Comparison of ENCODE assay signal across 22 cellular contexts in genomic region chr3:157151627-157152026, GRCh38. TPM values are rescaled to one million over a fixed set of nuclear protein-coding genes. Genes with fewer than 3 reads are reported as not detected.
DNase-seq lines count a peak whose midpoint lies in the region; ATAC-seq, FAIRE-seq and TF ChIP-seq lines count a peak whose summit lies in the region.
"Had no signal": no experiment of that assay in that cellular context is flagged by ENCODE, and none has a peak within 500 bp of the region (broad histone marks: within the 10 kb centered on the region; RNA-seq: fewer than 3 reads in every experiment).

No MANE protein-coding gene starts in this region.

- no peaks in the 10 kb centered on the region for H3K27me3 Mint-ChIP-seq in activated T-cell treated with anti-CD3 and anti-CD28 coated beads, Interleukin-2, amount 50 U/mL, for 72 hours (ENCODE audit: low read depth)

- H2BK20ac ChIP-seq in H1 (ENCODE audit: low read length): no peak overlapping the region

- H3K27ac ChIP-seq in Panc1 (ENCODE audit: low read length) (no peak overlapping the region), H1 (ENCODE audit: low read depth, low read length) (no peak overlapping the region), uterus (no peak overlapping the region)
- H3K27ac ChIP-seq: PC-9, SK-N-MC had no signal

- H3K14ac ChIP-seq in H1 (ENCODE audit: insufficient read length): no peak overlapping the region

- H3K79me1 ChIP-seq in H1 (ENCODE audit: low read depth, low read length): no peaks in the 10 kb centered on the region

- H3K4ac ChIP-seq in H1 (replicated peaks; ENCODE audit: insufficient read length, low read depth, low read length): no peak overlapping the region

- H4K20me1 ChIP-seq in H1 (replicated peaks in 1 of 2; ENCODE audit: control insufficient read depth in 1 of 2, insufficient read depth in 2 of 2, low read length in 2 of 2): peaks cover 9 to 18% of the 10 kb centered on the region in 2 experiments

- FAIRE-seq in H1 (lab: Jason Lieb, UNC): no peak
- FAIRE-seq: endometrium had no signal

- H3K27me3 ChIP-seq in Panc1 (ENCODE audit: control insufficient read depth, insufficient read depth, low read length) (no peaks in the 10 kb centered on the region), H1 (replicated peaks in 1 of 4; ENCODE audit: control insufficient read depth in 3 of 4, extremely low read depth in 1 of 4, insufficient read depth in 3 of 4, low read length in 3 of 4) (peaks cover 0 to 1% (median 0%) of the 10 kb centered on the region in 4 experiments; a peak in 1 of 7 replicates), uterus (no peaks in the 10 kb centered on the region)
- H3K27me3 ChIP-seq: MG63 had no signal

- no peak overlapping the region for H2AK5ac ChIP-seq in H1 (ENCODE audit: low read depth, low read length)

- no peak overlapping the region for H4K8ac ChIP-seq in H1 (ENCODE audit: extremely low read depth, insufficient read depth, low read length)

- H3K9me3 ChIP-seq in Panc1 (ENCODE audit: control insufficient read depth, insufficient read depth, low read depth, low read length): no peaks in the 10 kb centered on the region
- H3K9me3 ChIP-seq in H1 (ENCODE audit: insufficient read depth in 2 of 2, low read depth in 1 of 2, low read length in 1 of 2): no peaks in the 10 kb centered on the region
- H3K9me3 ChIP-seq in uterus: no peaks in the 10 kb centered on the region
- H3K9me3 ChIP-seq: Caco-2, MG63 had no signal

- POLR2A ChIA-PET in Panc1 (lab: Charles Lee): no interaction called here
- POLR2A ChIA-PET in H1 (lab: Charles Lee; ENCODE audit: partially characterized antibody): interaction anchor here (1.2 to 6.1 kb wide), 4 partner anchors 8 to 23 kb away, joined by 3 to 43 read pairs (median 11); partner anchors contain the start of gene CCNL1

- H3K9me3 Mint-ChIP-seq in activated T-cell treated with anti-CD3 and anti-CD28 coated beads, Interleukin-2, amount 50 U/mL, for 72 hours: no peaks in the 10 kb centered on the region
- no peaks in the 10 kb centered on the region for H3K9me3 Mint-ChIP-seq in stimulated activated effector memory CD8-positive, alpha-beta T cell treated with anti-CD3 and anti-CD28 coated beads, Interleukin-12 subunit alpha, Interleukin-12 subunit beta, amount 100 ng/mL, for 72 hours
- H3K9me3 Mint-ChIP-seq: mesothelial cell of epicardium had no signal

- CTCF ChIA-PET in Panc1 (lab: Charles Lee) (no interaction called here), H1 (lab: Charles Lee; ENCODE audit: partially characterized antibody) (interaction anchor here (1.2 kb wide), 1 partner anchor 20 kb away, joined by 3 read pairs; no protein-coding TSS in a partner anchor)

- H3K23me2 ChIP-seq in H1 (ENCODE audit: low read depth, low read length): no peaks in the 10 kb centered on the region

- intact Hi-C loops in Panc1 (cut with micrococcal nuclease; ENCODE audit: unreplicated experiment): no loop called here
- intact Hi-C loops in uterus (cut with DNase I; ENCODE audit: low total_unique reads): no loop called here

- H3K4me2 ChIP-seq in H1 (ENCODE audit: insufficient read depth in 1 of 2, low read depth in 2 of 2, low read length in 2 of 2): no peak overlapping the region
- H3K4me2 ChIP-seq: PC-9 had no signal

- ATAC-seq in activated T-cell treated with anti-CD3 and anti-CD28 coated beads, Interleukin-2, amount 50 U/mL, for 72 hours (replicated peaks in 1 of 2): no peak
- ATAC-seq in Panc1: peak; percentile 57; the same call in 1 of the 2 replicates
- no peak for ATAC-seq in stimulated activated effector memory CD8-positive, alpha-beta T cell treated with anti-CD3 and anti-CD28 coated beads, Interleukin-12 subunit alpha, Interleukin-12 subunit beta, amount 100 ng/mL, for 72 hours
- ATAC-seq: sciatic nerve had no signal

- WGBS in H1 (ENCODE audit: extremely low coverage in 1 of 2, insufficient coverage in 1 of 2, insufficient read length in 1 of 2, insufficient replicate concordance in 2 of 2, low coverage in 1 of 2, low lambda C conversion rate in 2 of 2, missing lambda C conversion rate in 1 of 2), 2 experiments: 98% methylated on average over 2 of the region's 2 CpGs; no CpG with 5 or more reads in 1 of the 2 experiments

- in situ Hi-C loops in Panc1 (cut with HindIII; ENCODE audit: low pct_unique_long_range_greater_than_20kb, low sequenced_read_pairs): no loop called here

- no peak overlapping the region for H2BK120ac ChIP-seq in H1 (replicated peaks; ENCODE audit: low read depth, low read length)

- no peak overlapping the region for H2BK5ac ChIP-seq in H1 (ENCODE audit: low read depth, low read length)

- no peak for TF ChIP-seq EP300 in H1 (IDR thresholded peaks at IDR 0.05; ENCODE audit: borderline replicate concordance in 1 of 2, low read depth in 2 of 2, low read length in 2 of 2)

- H3K27ac Mint-ChIP-seq in activated T-cell treated with anti-CD3 and anti-CD28 coated beads, Interleukin-2, amount 50 U/mL, for 72 hours: peak overlapping the region; percentile 80
- H3K27ac Mint-ChIP-seq in stimulated activated effector memory CD8-positive, alpha-beta T cell treated with anti-CD3 and anti-CD28 coated beads, Interleukin-12 subunit alpha, Interleukin-12 subunit beta, amount 100 ng/mL, for 72 hours: peak overlapping the region; percentile 79
- H3K27ac Mint-ChIP-seq: mesothelial cell of epicardium had no signal

- H3K36me3 Mint-ChIP-seq in activated T-cell treated with anti-CD3 and anti-CD28 coated beads, Interleukin-2, amount 50 U/mL, for 72 hours (ENCODE audit: insufficient read depth in 2 of 2): peaks cover 20 to 76% of the 10 kb centered on the region in 2 donors
- peaks cover 100% of the 10 kb centered on the region for H3K36me3 Mint-ChIP-seq in stimulated activated effector memory CD8-positive, alpha-beta T cell treated with anti-CD3 and anti-CD28 coated beads, Interleukin-12 subunit alpha, Interleukin-12 subunit beta, amount 100 ng/mL, for 72 hours

- H3K4me1 ChIP-seq in Panc1 (ENCODE audit: control insufficient read depth, insufficient read depth, low read length): peaks cover 34% of the 10 kb centered on the region
- H3K4me1 ChIP-seq in H1 (replicated peaks in 1 of 4; ENCODE audit: control insufficient read depth in 3 of 4, insufficient read depth in 4 of 4, low read length in 3 of 4): no peaks in the 10 kb centered on the region
- H3K4me1 ChIP-seq in uterus: peaks cover 0 to 17% of the 10 kb centered on the region in 2 donors

- H2AFZ ChIP-seq in H1 (ENCODE audit: low read length): no peak overlapping the region
- H2AFZ ChIP-seq: PC-9 had no signal

- no peak overlapping the region for H4K5ac ChIP-seq in H1 (ENCODE audit: insufficient read length, low read depth, low read length)

- H4K91ac ChIP-seq in H1 (replicated peaks; ENCODE audit: insufficient read length, low read length): no peak overlapping the region

- no peak overlapping the region for H2BK12ac ChIP-seq in H1 (ENCODE audit: low read depth, low read length)

- peaks cover 86% of the 10 kb centered on the region for H3K4me1 Mint-ChIP-seq in activated T-cell treated with anti-CD3 and anti-CD28 coated beads, Interleukin-2, amount 50 U/mL, for 72 hours (ENCODE audit: low read depth)
- H3K4me1 Mint-ChIP-seq in stimulated activated effector memory CD8-positive, alpha-beta T cell treated with anti-CD3 and anti-CD28 coated beads, Interleukin-12 subunit alpha, Interleukin-12 subunit beta, amount 100 ng/mL, for 72 hours: peaks cover 54% of the 10 kb centered on the region

- TF ChIP-seq POLR2A in H1 (IDR thresholded peaks at IDR 0.05; ENCODE audit: control extremely low read depth in 1 of 2, low read depth in 2 of 2, low read length in 2 of 2): no peak
- TF ChIP-seq POLR2A in uterus (IDR thresholded peaks at IDR 0.05): no peak

- no peak overlapping the region for H3K9ac ChIP-seq in H1 (replicated peaks in 1 of 4; ENCODE audit: extremely low read depth in 1 of 4, low read depth in 3 of 4, low read length in 3 of 4)

- H3K18ac ChIP-seq in H1 (ENCODE audit: extremely low read depth, low read length): no peak overlapping the region

- peaks cover 100% of the 10 kb centered on the region for H3K36me3 ChIP-seq in Panc1 (ENCODE audit: control insufficient read depth, insufficient read depth, low read length)
- peaks cover 31 to 100% (median 87%) of the 10 kb centered on the region in 4 experiments for H3K36me3 ChIP-seq in H1 (ENCODE audit: control insufficient read depth in 2 of 4, insufficient read depth in 4 of 4, low read length in 3 of 4)
- H3K36me3 ChIP-seq in uterus: peaks cover 0 to 4% of the 10 kb centered on the region in 2 donors

- no TSS peak for BruUV-seq in Panc1 (replicated peaks; lab: Mats Ljungman, UMichigan)

- no peak overlapping the region for H3K56ac ChIP-seq in H1 (replicated peaks; ENCODE audit: insufficient read length, low read depth, low read length)

- H3K23ac ChIP-seq in H1 (ENCODE audit: insufficient read length): no peak overlapping the region

- H3K79me2 ChIP-seq in H1 (ENCODE audit: control insufficient read depth in 1 of 2, insufficient read depth in 2 of 2, low read length in 2 of 2): peaks cover 0 to 45% of the 10 kb centered on the region in 2 experiments; a peak in 3 of 4 replicates

- TF ChIP-seq RAD21 in H1 (IDR thresholded peaks at IDR 0.05 in 1 of 2, conservative IDR thresholded peaks at IDR 0.05 in 1 of 2; ENCODE audit: low read depth in 2 of 2, low read length in 2 of 2): no peak

- peak overlapping the region in 1 of 2 donors; percentile 51 for H3K4me3 Mint-ChIP-seq in activated T-cell treated with anti-CD3 and anti-CD28 coated beads, Interleukin-2, amount 50 U/mL, for 72 hours
- H3K4me3 Mint-ChIP-seq in stimulated activated effector memory CD8-positive, alpha-beta T cell treated with anti-CD3 and anti-CD28 coated beads, Interleukin-12 subunit alpha, Interleukin-12 subunit beta, amount 100 ng/mL, for 72 hours: no peak overlapping the region
- H3K4me3 Mint-ChIP-seq: mesothelial cell of epicardium had no signal

- no peak overlapping the region for H2BK15ac ChIP-seq in H1 (ENCODE audit: low read length)

- H3K4me3 ChIP-seq in Panc1 (ENCODE audit: low read depth in 2 of 2, low read length in 2 of 2): no peak overlapping the region
- no peak overlapping the region for H3K4me3 ChIP-seq in H1 (ENCODE audit: extremely low read depth in 1 of 4, insufficient read depth in 2 of 4, low read depth in 3 of 4, low read length in 4 of 4)
- no peak overlapping the region for H3K4me3 ChIP-seq in uterus
- H3K4me3 ChIP-seq: MG63, PC-9, SK-N-MC had no signal

- TF ChIP-seq CTCF in Panc1 (IDR thresholded peaks at IDR 0.05): no peak
- no peak for TF ChIP-seq CTCF in H1 (IDR thresholded peaks at IDR 0.05; ENCODE audit: control extremely low read depth in 1 of 3, insufficient read depth in 1 of 3, low read depth in 1 of 3, low read length in 3 of 3)
- TF ChIP-seq CTCF in uterus (IDR thresholded peaks at IDR 0.05): no peak

- DNase-seq in activated T-cell treated with anti-CD3 and anti-CD28 coated beads, Interleukin-2, amount 50 U/mL, for 72 hours: no peak
- no peak for DNase-seq in activated T-cell treated with anti-CD3 and anti-CD28 coated beads, Interleukin-2, amount 50 U/mL, for 48 hours
- DNase-seq in Panc1 (ENCODE audit: low read depth, low spot score): no peak
- DNase-seq in H1 (ENCODE audit: low read depth in 1 of 2, low spot score in 2 of 2): no peak
- no peak for DNase-seq in stimulated activated effector memory CD8-positive, alpha-beta T cell treated with anti-CD3 and anti-CD28 coated beads, Interleukin-12 subunit alpha, Interleukin-12 subunit beta, amount 100 ng/mL, for 72 hours (ENCODE audit: low spot score in 2 of 2)
- no peak for DNase-seq in NCI-H345 treated with DMSO at 0.1 percent for 48 hours (lab: John Stamatoyannopoulos, UW; ENCODE audit: unreplicated experiment)
- DNase-seq in uterus: no peak
- DNase-seq in activated gamma-delta T cell treated with Interleukin-2 at 50 U/mL for 16 hours: no peak
- DNase-seq: activated CD4-positive, alpha-beta T cell treated with anti-CD3 and anti-CD28 coated beads for 4 hours; anterior cingulate cortex; hypothalamus; kidney glomerular epithelial cell; MG63; NCI-H187 treated with DMSO at 0.1 percent for 48 hours; NCI-H510A; occipital lobe; PC-9 had no signal

RNA-seq across cellular contexts. Expression of gene CCNL1, which starts 8.3 kb away (rescaled TPM):
- 100 to 1,000 TPM; 248 to 315 TPM for total RNA-seq in activated T-cell treated with anti-CD3 and anti-CD28 coated beads, Interleukin-2, amount 50 U/mL, for 72 hours
- total RNA-seq in Panc1 (2021; ENCODE audit: unreplicated experiment) (118 TPM), uterus (100 to 1,000 TPM; 100 to 252 (median 155) TPM)
- polyA plus RNA-seq in Panc1 (2012; ENCODE audit: insufficient read length): 48.3 TPM
- total RNA-seq in H1 (2021; fragmentation: NEBNext Ultra II Directional; extraction: Animal tissue kit (Norgen Biotek cat#: 25700)): 61.2 and 68.6 TPM in 2 replicates
- polyA plus RNA-seq in H1 (2011; rRNA removed): 64.5 and 87.6 TPM in 2 replicates
- 68.4 TPM for polyA plus RNA-seq in H1 (2011; cell fraction: cytosol; rRNA removed)
- polyA plus RNA-seq in H1 (2011; cell fraction: nucleus; rRNA removed): 330 TPM
- polyA plus RNA-seq in H1 (2012, experiment 1 of 2): 40.6 to 54.1 TPM (median 46.0 TPM) in 4 replicates
- 3.7 TPM for polyA plus RNA-seq in H1 (2012, experiment 2 of 2)
- polyA plus RNA-seq in H1 (2013, experiment 1 of 2): 82.9 TPM
- polyA plus RNA-seq in H1 (2013, experiment 2 of 2): 66.2 TPM
- 76.1 and 90.5 TPM in 2 replicates for polyA minus RNA-seq in H1 (2011; rRNA and poly(A)+ RNA removed)
- 78.8 TPM for polyA minus RNA-seq in H1 (2011; cell fraction: cytosol; rRNA and poly(A)+ RNA removed)
- polyA minus RNA-seq in H1 (2011; cell fraction: nucleus; rRNA and poly(A)+ RNA removed): 499 TPM
